In the genomic region with DNA sequence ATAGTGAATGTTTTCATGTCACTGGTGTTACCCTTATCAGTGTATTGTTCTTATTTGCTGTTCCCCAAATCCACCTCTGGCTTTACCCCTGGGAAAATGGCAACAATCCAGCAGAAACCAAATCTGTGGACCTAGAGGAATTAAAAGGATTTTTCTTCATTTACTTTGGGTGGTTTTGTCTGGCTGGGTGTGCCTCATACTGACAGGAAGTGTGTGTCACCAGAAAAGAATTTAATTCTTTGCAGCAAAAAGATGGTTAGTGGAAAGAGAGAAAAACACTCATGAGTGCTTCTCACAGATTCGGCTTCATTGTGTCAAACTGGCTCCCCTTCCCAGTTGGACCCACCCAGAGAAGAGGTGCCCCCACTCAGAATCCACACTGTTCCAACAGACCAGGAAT, we compare ENCODE assay signal across 8 cellular contexts. TPM values are rescaled to one million over a fixed set of nuclear protein-coding genes. Genes with fewer than 3 reads are reported as not detected.
A peak's percentile ranks its signal among the peaks of the same experiment; 100 is the strongest.
DNase-seq lines count a peak whose midpoint lies in the region; FAIRE-seq and TF ChIP-seq lines count a peak whose summit lies in the region.

No MANE protein-coding gene starts in this region.

- FAIRE-seq in GM12892 (lab: Jason Lieb, UNC) = no peak

- WGBS in stomach, 5 donors = 41 to 48% (median 46%) methylated on average over 1 of the region's 1 CpG

- no peak for TF ChIP-seq CTCF in HFF-Myc (IDR thresholded peaks at IDR 0.05; ENCODE audit: low read depth, low read length, missing control alignments)
- no peak for TF ChIP-seq CTCF in right atrium auricular region (IDR thresholded peaks at IDR 0.05)
- no peak for TF ChIP-seq CTCF in stomach (IDR thresholded peaks at IDR 0.05)

- H3K4me3 ChIP-seq in HFF-Myc (replicated peaks; ENCODE audit: low read depth, low read length) = no peak overlapping the region
- H3K4me3 ChIP-seq in right atrium auricular region = no peak overlapping the region
- H3K4me3 ChIP-seq in stomach = no peak overlapping the region

- H3K27ac ChIP-seq in right atrium auricular region = peak overlapping the region; percentile 70 to 72
- peak overlapping the region; percentile 0 to 56 (median 54) for H3K27ac ChIP-seq in stomach

- DNase-seq in HFF-Myc (ENCODE audit: extremely low read depth, low read depth) (peak; percentile 81), amniotic stem cell (lab: John Stamatoyannopoulos, UW) (peak; percentile 41), right atrium auricular region (ENCODE audit: low spot score) (no peak), stomach (no peak), ureter (ENCODE audit: low spot score) (no peak), nucleus accumbens (lab: John Stamatoyannopoulos, UW) (no peak), GM12892 (ENCODE audit: insufficient read length) (no peak)
- DNase-seq in stimulated activated naive CD4-positive, alpha-beta T cell (lab: John Stamatoyannopoulos, UW) = no peak

- no peaks in the 10 kb centered on the region for H3K27me3 ChIP-seq in right atrium auricular region
- H3K27me3 ChIP-seq in stomach = no peaks in the 10 kb centered on the region

- no peak for TF ChIP-seq EP300 in stomach (IDR thresholded peaks at IDR 0.05)

- intact Hi-C loops in stomach (cut with DNase I; ENCODE audit: low total_unique reads) = no loop called here

- H3K36me3 ChIP-seq in right atrium auricular region (no peaks in the 10 kb centered on the region), stomach (no peaks in the 10 kb centered on the region)

- H3K9me3 ChIP-seq in right atrium auricular region = no peaks in the 10 kb centered on the region
- H3K9me3 ChIP-seq in stomach = no peaks in the 10 kb centered on the region

- no peak for TF ChIP-seq POLR2A in stomach (IDR thresholded peaks at IDR 0.05)
- no peak for TF ChIP-seq POLR2A in GM12892 (IDR thresholded peaks at IDR 0.05; ENCODE audit: low read depth, low read length)

- H3K4me1 ChIP-seq in right atrium auricular region = peaks cover 0 to 23% of the 10 kb centered on the region in 2 donors
- H3K4me1 ChIP-seq in stomach = peaks cover 0 to 11% (median 9%) of the 10 kb centered on the region in 4 donors

RNA-seq across cellular contexts. Expression of a gene that starts 38.9 kb away (rescaled TPM):
- total RNA-seq in right atrium auricular region (10 to 100 TPM; 22.6 to 32.5 TPM), stomach (10 to 100 TPM in 4 of 5 donors, 1 to 10 TPM in 1; 6.1 to 55.8 (median 18.1) TPM), ureter (25.0 TPM)
- 1 to 10 TPM; 2.4 to 4.7 (median 2.7) TPM for polyA plus RNA-seq in stomach
- polyA plus RNA-seq in GM12892 (2012; ENCODE audit: missing spikeins) = not detected

Comparison
In these comparisons a context has a peak if more than half of its experiments do, and no peak if none do; other contexts are left out.
1. DNase-seq: peak in HFF-Myc (single experiment) and amniotic stem cell (single experiment); none in right atrium auricular region (single experiment), stomach (single experiment), ureter (single experiment), nucleus accumbens (0 of 56), GM12892 (single experiment) and stimulated activated naive CD4-positive, alpha-beta T cell (0 of 6).